In genomic region chr1:41361028-41361494, GRCh38 we compare ENCODE assay signal across 8 cellular contexts. TPM values are rescaled to one million over a fixed set of nuclear protein-coding genes. Genes with fewer than 3 reads are reported as not detected.
DNase-seq lines count a peak whose midpoint lies in the region; ATAC-seq and TF ChIP-seq lines count a peak whose summit lies in the region.

Gene FOXO6, plus strand, starts transcription at chr1:41361434.

- H3K27ac Mint-ChIP-seq in GM23338: no peak within 1 kb of the TSS
- no peak within 1 kb of the TSS for H3K27ac Mint-ChIP-seq in activated T-helper 2 cell treated with anti-CD3 and anti-CD28 coated beads, Interferon-gamma antibody, Interleukin-2, Interleukin-4, amounts not matched to agents 10 μg/mL and 5 μg/mL and 100 μg/mL, durations not matched to agents 14 hours and 24 hours and 36 hours
- H3K27ac Mint-ChIP-seq in naive thymus-derived CD8-positive, alpha-beta T cell: peak within 1 kb of the TSS in 9 of 10 donors; percentile 37 to 96 (median 86)
- peak within 1 kb of the TSS; percentile 63 for H3K27ac Mint-ChIP-seq in stimulated activated naive B cell treated with anti-CD40 and anti-IgM and Interleukin-4, amounts not matched to agents 10 μg/mL and 1 μg/mL and 100 μg/mL, for 72 hours

- H3K79me2 ChIP-seq in GM23338 (replicated peaks; ENCODE audit: insufficient read depth): no peaks in the 10 kb centered on the region

- H3K9me2 ChIP-seq in GM23338 (ENCODE audit: insufficient read depth): no peaks in the 10 kb centered on the region

- peaks cover 57% of the 10 kb centered on the region for H3K4me1 Mint-ChIP-seq in GM23338
- peaks cover 3% of the 10 kb centered on the region for H3K4me1 Mint-ChIP-seq in activated T-helper 2 cell treated with anti-CD3 and anti-CD28 coated beads, Interferon-gamma antibody, Interleukin-2, Interleukin-4, amounts not matched to agents 10 μg/mL and 5 μg/mL and 100 μg/mL, durations not matched to agents 14 hours and 24 hours and 36 hours (ENCODE audit: low read depth)
- peaks cover 10 to 40% (median 35%) of the 10 kb centered on the region in 4 donors for H3K4me1 Mint-ChIP-seq in naive thymus-derived CD8-positive, alpha-beta T cell
- H3K4me1 Mint-ChIP-seq in stimulated activated naive B cell treated with anti-CD40 and anti-IgM and Interleukin-4, amounts not matched to agents 10 μg/mL and 1 μg/mL and 100 μg/mL, for 72 hours: peaks cover 17 to 37% of the 10 kb centered on the region in 2 donors

- DNase-seq in DMS53 treated with DMSO at 0.1 percent for 48 hours (lab: John Stamatoyannopoulos, UW; ENCODE audit: unreplicated experiment) (peak; percentile 94), GM23338 (ENCODE audit: low spot score) (peak; percentile 99), Kasumi-1 (lab: John Stamatoyannopoulos, UW) (peak; percentile 94 to 96), RPMI7951 (ENCODE audit: low read depth) (peak; percentile 95), fibroblast of peridontal ligament (ENCODE audit: extremely low read depth) (peak; percentile 87)
- peak; percentile 87 for DNase-seq in activated T-helper 2 cell treated with anti-CD3 and anti-CD28 coated beads, Interferon-gamma antibody, Interleukin-2, Interleukin-4, amounts not matched to agents 10 μg/mL and 5 μg/mL and 100 μg/mL, durations not matched to agents 14 hours and 24 hours and 36 hours (ENCODE audit: low spot score)
- peak; percentile 87 to 97 (median 92) for DNase-seq in naive thymus-derived CD8-positive, alpha-beta T cell
- peak; percentile 88 for DNase-seq in stimulated activated naive B cell treated with anti-CD40 and anti-IgM and Interleukin-4, amounts not matched to agents 10 μg/mL and 1 μg/mL and 100 μg/mL, for 72 hours

- no peaks in the 10 kb centered on the region; the same call in 2 of the 3 replicates for H3K36me3 Mint-ChIP-seq in GM23338 (ENCODE audit: low read depth)
- no peaks in the 10 kb centered on the region for H3K36me3 Mint-ChIP-seq in activated T-helper 2 cell treated with anti-CD3 and anti-CD28 coated beads, Interferon-gamma antibody, Interleukin-2, Interleukin-4, amounts not matched to agents 10 μg/mL and 5 μg/mL and 100 μg/mL, durations not matched to agents 14 hours and 24 hours and 36 hours (ENCODE audit: low read depth)
- H3K36me3 Mint-ChIP-seq in naive thymus-derived CD8-positive, alpha-beta T cell: no peaks in the 10 kb centered on the region
- no peaks in the 10 kb centered on the region for H3K36me3 Mint-ChIP-seq in stimulated activated naive B cell treated with anti-CD40 and anti-IgM and Interleukin-4, amounts not matched to agents 10 μg/mL and 1 μg/mL and 100 μg/mL, for 72 hours

- H3K9me3 Mint-ChIP-seq in GM23338: no peaks in the 10 kb centered on the region
- no peaks in the 10 kb centered on the region for H3K9me3 Mint-ChIP-seq in activated T-helper 2 cell treated with anti-CD3 and anti-CD28 coated beads, Interferon-gamma antibody, Interleukin-2, Interleukin-4, amounts not matched to agents 10 μg/mL and 5 μg/mL and 100 μg/mL, durations not matched to agents 14 hours and 24 hours and 36 hours
- H3K9me3 Mint-ChIP-seq in naive thymus-derived CD8-positive, alpha-beta T cell: no peaks in the 10 kb centered on the region
- no peaks in the 10 kb centered on the region for H3K9me3 Mint-ChIP-seq in stimulated activated naive B cell treated with anti-CD40 and anti-IgM and Interleukin-4, amounts not matched to agents 10 μg/mL and 1 μg/mL and 100 μg/mL, for 72 hours

- H4K20me1 ChIP-seq in GM23338 (replicated peaks; ENCODE audit: insufficient read depth): no peaks in the 10 kb centered on the region; the same call in 1 of the 2 replicates

- H3K36me3 ChIP-seq in GM23338 (ENCODE audit: insufficient read depth): no peaks in the 10 kb centered on the region

- POLR2A ChIA-PET in naive thymus-derived CD8-positive, alpha-beta T cell (lab: Charles Lee): no interaction called here

- H3K27me3 Mint-ChIP-seq in GM23338 (ENCODE audit: insufficient read depth, low read depth, poor library complexity): peaks cover 49% of the 10 kb centered on the region
- peaks cover 49% of the 10 kb centered on the region for H3K27me3 Mint-ChIP-seq in activated T-helper 2 cell treated with anti-CD3 and anti-CD28 coated beads, Interferon-gamma antibody, Interleukin-2, Interleukin-4, amounts not matched to agents 10 μg/mL and 5 μg/mL and 100 μg/mL, durations not matched to agents 14 hours and 24 hours and 36 hours (ENCODE audit: low read depth)
- H3K27me3 Mint-ChIP-seq in naive thymus-derived CD8-positive, alpha-beta T cell: peaks cover 7 to 29% (median 23%) of the 10 kb centered on the region in 5 donors
- H3K27me3 Mint-ChIP-seq in stimulated activated naive B cell treated with anti-CD40 and anti-IgM and Interleukin-4, amounts not matched to agents 10 μg/mL and 1 μg/mL and 100 μg/mL, for 72 hours: peaks cover 38 to 43% of the 10 kb centered on the region in 2 donors

- H2AFZ ChIP-seq in GM23338: peak within 1 kb of the TSS; percentile 77; the same call in 1 of the 2 replicates

- H3F3A ChIP-seq in GM23338 (replicated peaks; ENCODE audit: low read depth): 0 out of 2 replicates have a peak, but pooled peaks cover 4% of the 10 kb centered on the region

- H3K27ac ChIP-seq in GM23338 (ENCODE audit: low read depth): no peak within 1 kb of the TSS

- H3K4me1 ChIP-seq in GM23338 (ENCODE audit: insufficient read depth): peaks cover 46% of the 10 kb centered on the region

- intact Hi-C loops in activated T-helper 2 cell treated with anti-CD3 and anti-CD28 coated beads, Interferon-gamma antibody, Interleukin-2, Interleukin-4, amounts not matched to agents 10 μg/mL and 5 μg/mL and 100 μg/mL, durations not matched to agents 14 hours and 24 hours and 36 hours (cut with micrococcal nuclease): no loop called here

- peak; percentile 66 for ATAC-seq in GM23338
- ATAC-seq in naive thymus-derived CD8-positive, alpha-beta T cell: peak; percentile 81 to 87
- ATAC-seq in stimulated activated naive B cell treated with anti-CD40 and anti-IgM and Interleukin-4, amounts not matched to agents 10 μg/mL and 1 μg/mL and 100 μg/mL, for 72 hours (replicated peaks): peak; percentile 93 to 95

- peak; percentile 30 to 78 for TF ChIP-seq CTCF in GM23338 (conservative IDR thresholded peaks at IDR 0.05; ENCODE audit: low read depth in 2 of 2)

- H3K27me3 ChIP-seq in GM23338 (ENCODE audit: insufficient read depth): peaks cover 59% of the 10 kb centered on the region

- peak within 1 kb of the TSS; percentile 68 for H3K4me3 ChIP-seq in GM23338

- H3K4me2 ChIP-seq in GM23338: peak within 1 kb of the TSS; percentile 87

- H3K4me3 Mint-ChIP-seq in GM23338: peak within 1 kb of the TSS; percentile 72
- peak within 1 kb of the TSS; percentile 62 for H3K4me3 Mint-ChIP-seq in activated T-helper 2 cell treated with anti-CD3 and anti-CD28 coated beads, Interferon-gamma antibody, Interleukin-2, Interleukin-4, amounts not matched to agents 10 μg/mL and 5 μg/mL and 100 μg/mL, durations not matched to agents 14 hours and 24 hours and 36 hours (ENCODE audit: low read depth)
- H3K4me3 Mint-ChIP-seq in naive thymus-derived CD8-positive, alpha-beta T cell: peak within 1 kb of the TSS; percentile 64 to 91 (median 81)
- H3K4me3 Mint-ChIP-seq in stimulated activated naive B cell treated with anti-CD40 and anti-IgM and Interleukin-4, amounts not matched to agents 10 μg/mL and 1 μg/mL and 100 μg/mL, for 72 hours: peak within 1 kb of the TSS; percentile 67 to 70

TF ChIP-seq in GM23338, 12 proteins besides CTCF, POLR2A, EP300 and RAD21:
- TF ChIP-seq CREB1 (CRISPR knock-in tag; IDR thresholded peaks at IDR 0.05; ENCODE audit: low read depth) (peak; percentile 83), POLR2AphosphoS5 (IDR thresholded peaks at IDR 0.05; ENCODE audit: low read depth) (no peak)
TF ChIP-seq in GM23338: peak in this region for 1.

RNA-seq across cellular contexts. Expression of gene FOXO6, which starts in this region (rescaled TPM):
- total RNA-seq in GM23338 (2014; rRNA removed; shearing (Covaris generic)): 4.2 and 4.5 TPM in 2 replicates
- polyA plus RNA-seq in GM23338 (2016; fragmentation: Nextera tagmentation; extraction: Ambion mirVana): 0.66 and 0.68 TPM in 2 replicates
- total RNA-seq in RPMI7951 (2014; rRNA removed; shearing (Covaris generic)): not detected in 2 replicates
- total RNA-seq in activated T-helper 2 cell treated with anti-CD3 and anti-CD28 coated beads, Interferon-gamma antibody, Interleukin-2, Interleukin-4, amounts not matched to agents 10 μg/mL and 5 μg/mL and 100 μg/mL, durations not matched to agents 14 hours and 24 hours and 36 hours: 0.11 and 0.16 TPM in 2 replicates
- total RNA-seq in naive thymus-derived CD8-positive, alpha-beta T cell: under 1 TPM in 1 of 2 experiments, not detected in 1; 0.19 TPM
- polyA plus RNA-seq in naive thymus-derived CD8-positive, alpha-beta T cell: not detected

Comparison
In these comparisons a context has a peak if more than half of its experiments do, and no peak if none do; other contexts are left out.
1. Peak in DNase-seq in RPMI7951; RNA of the gene not detected or under 1 TPM.
2. Peak in DNase-seq in activated T-helper 2 cell treated with anti-CD3 and anti-CD28 coated beads, Interferon-gamma antibody, Interleukin-2, Interleukin-4, amounts not matched to agents 10 μg/mL and 5 μg/mL and 100 μg/mL, durations not matched to agents 14 hours and 24 hours and 36 hours; RNA of the gene not detected or under 1 TPM.
3. Peak in DNase-seq and ATAC-seq in naive thymus-derived CD8-positive, alpha-beta T cell; RNA of the gene not detected or under 1 TPM.
4. H3K27ac Mint-ChIP-seq: peak in naive thymus-derived CD8-positive, alpha-beta T cell (9 of 10) and stimulated activated naive B cell treated with anti-CD40 and anti-IgM and Interleukin-4, amounts not matched to agents 10 μg/mL and 1 μg/mL and 100 μg/mL, for 72 hours (single experiment); none in GM23338 (single experiment) and activated T-helper 2 cell treated with anti-CD3 and anti-CD28 coated beads, Interferon-gamma antibody, Interleukin-2, Interleukin-4, amounts not matched to agents 10 μg/mL and 5 μg/mL and 100 μg/mL, durations not matched to agents 14 hours and 24 hours and 36 hours (single experiment).
5. Peak in every context shown above with its lines, with median percentiles within 50 percentile points of each other: DNase-seq, ATAC-seq and H3K4me3 Mint-ChIP-seq.